Comparison of ENCODE assay signal across 8 cellular contexts in genomic region chr19:10565567-10566407, GRCh38. TPM values are rescaled to one million over a fixed set of nuclear protein-coding genes. Genes with fewer than 3 reads are reported as not detected.
DNase-seq lines count a peak whose midpoint lies in the region; ATAC-seq and TF ChIP-seq lines count a peak whose summit lies in the region.

TSS of gene KRI1 (minus strand) at chr19:10566010. CDS start at chr19:10565999, 11 bp downstream.

- peak within 1 kb of the TSS; percentile 93 to 97 (median 95) for H3K4me3 Mint-ChIP-seq in T-cell

- DNase-seq in NCI-H146 (lab: John Stamatoyannopoulos, UW) (peak; percentile 99), T-cell (peak; percentile 97 to 99 (median 98)), heart right ventricle (peak; percentile 98 to 99), posterior vena cava (ENCODE audit: low spot score) (peak; percentile 100), upper lobe of left lung (peak; percentile 99)

- TF ChIP-seq POLR2A in upper lobe of left lung (IDR thresholded peaks at IDR 0.05) = peak in 3 of 4 donors; percentile 43 to 92 (median 88)

- H3K36me3 Mint-ChIP-seq in T-cell = peaks cover 8% of the 10 kb centered on the region

- H3K27me3 ChIP-seq in heart right ventricle (no peaks in the 10 kb centered on the region), upper lobe of left lung (no peaks in the 10 kb centered on the region)

- no peaks in the 10 kb centered on the region for H3K27me3 Mint-ChIP-seq in T-cell

- peak within 1 kb of the TSS; percentile 97 to 98 for H3K27ac Mint-ChIP-seq in T-cell

- 0 to 1% (median 0%) methylated on average over 79 to 94 of the region's 94 CpGs for WGBS in adipose tissue, 3 donors
- 0 to 1% methylated on average over 81 to 94 of the region's 94 CpGs for WGBS in heart right ventricle, 2 donors
- WGBS in upper lobe of left lung, 2 donors = 0% methylated on average over 16 to 52 of the region's 94 CpGs

- TF ChIP-seq CTCF in GM12875 (IDR thresholded peaks at IDR 0.05; ENCODE audit: borderline replicate concordance, insufficient read depth, low read depth, low read length) = peak; percentile 51
- TF ChIP-seq CTCF in heart right ventricle (IDR thresholded peaks at IDR 0.05) = peak in 7 of 9 donors; percentile 16 to 50 (median 30)
- TF ChIP-seq CTCF in upper lobe of left lung (IDR thresholded peaks at IDR 0.05) = peak; percentile 27 to 96 (median 74)

- POLR2A ChIA-PET in T-cell (lab: Charles Lee) = interaction anchor here (0.5 to 0.6 kb wide), 3 partner anchors 28 to 87 kb away, joined by 3 to 4 read pairs (median 3); no protein-coding TSS in a partner anchor

- H3K9me3 Mint-ChIP-seq in T-cell = no peaks in the 10 kb centered on the region

- H3K27ac ChIP-seq in adipose tissue (ENCODE audit: low read depth, low read length) (peak within 1 kb of the TSS; percentile 66), heart right ventricle (peak within 1 kb of the TSS; percentile 72 to 94 (median 90)), upper lobe of left lung (peak within 1 kb of the TSS; percentile 84 to 95 (median 92))

- peaks cover 43 to 54% (median 46%) of the 10 kb centered on the region in 3 donors for H3K4me1 Mint-ChIP-seq in T-cell

- peak in 3 of 4 donors; percentile 23 to 84 (median 70) for TF ChIP-seq EP300 in upper lobe of left lung (IDR thresholded peaks at IDR 0.05)

- intact Hi-C loops in heart right ventricle (cut with DNase I) = loop anchor here in 6 of 10 donors (5.0 to 10.0 kb wide), 5 partner anchors 61 to 161 kb away; partner anchors contain the start of genes KEAP1 (in 5 of the 6), ILF3 (in 2 of the 6) and CDC37 (in 1 of the 6)
- intact Hi-C loops in posterior vena cava (cut with DNase I) = no loop called here

- ATAC-seq in HG02840 (IDR thresholded peaks at IDR 0.05; ENCODE audit: low FRiP score, unreplicated experiment) (peak; percentile 63), T-cell (replicated peaks in 1 of 4) (peak; percentile 57 to 64 (median 61)), heart right ventricle (peak; percentile 85 to 92 (median 88)), upper lobe of left lung (ENCODE audit: low FRiP score in 2 of 2) (peak; percentile 91 to 93)

- H3K4me3 ChIP-seq in GM12875 (ENCODE audit: low read depth, low read length) = peak within 1 kb of the TSS; percentile 91
- H3K4me3 ChIP-seq in heart right ventricle = peak within 1 kb of the TSS; percentile 62 to 94 (median 84)
- H3K4me3 ChIP-seq in upper lobe of left lung = peak within 1 kb of the TSS; percentile 69 to 96 (median 86)

- H3K36me3 ChIP-seq in heart right ventricle (peaks cover 0 to 29% (median 0%) of the 10 kb centered on the region in 9 donors), upper lobe of left lung (peaks cover 0 to 13% (median 6%) of the 10 kb centered on the region in 4 donors)

- CTCF ChIA-PET in T-cell (lab: Charles Lee) = interaction anchor here in 1 of 2 donors (0.6 to 0.9 kb wide), 3 partner anchors 15 to 58 kb away, joined by 3 to 6 read pairs (median 4); no protein-coding TSS in a partner anchor

- peaks cover 4 to 45% (median 39%) of the 10 kb centered on the region in 9 donors for H3K4me1 ChIP-seq in heart right ventricle
- H3K4me1 ChIP-seq in upper lobe of left lung = peaks cover 33 to 42% (median 40%) of the 10 kb centered on the region in 4 donors

- no peaks in the 10 kb centered on the region for H3K9me3 ChIP-seq in heart right ventricle
- H3K9me3 ChIP-seq in upper lobe of left lung = no peaks in the 10 kb centered on the region

RNA-seq across cellular contexts. Expression of gene KRI1, which starts in this region (rescaled TPM):
- total RNA-seq in T-cell (10 to 100 TPM; 50.9 to 94.8 (median 79.1) TPM), heart right ventricle (10 to 100 TPM in 6 of 10 donors, 1 to 10 TPM in 4; 8.4 to 14.2 (median 10.3) TPM), posterior vena cava (10 to 100 TPM; 15.1 to 16.5 TPM), upper lobe of left lung (10 to 100 TPM; 13.1 to 74.4 (median 24.5) TPM)
- polyA plus RNA-seq in adipose tissue (10 to 100 TPM; 14.8 to 17.5 (median 15.2) TPM), heart right ventricle (10 to 100 TPM; 14.4 to 17.5 TPM)

Comparison
In these comparisons a context has a peak if more than half of its experiments do, and no peak if none do; other contexts are left out.
1. Peak in every context shown above with its lines: DNase-seq, ATAC-seq, H3K4me3 ChIP-seq and H3K27ac ChIP-seq.
2. intact Hi-C loops: an anchor here in heart right ventricle (5.0 to 10.0 kb wide); none called in posterior vena cava.